2 cellular contexts compared by ENCODE assay signal in the genomic region with DNA sequence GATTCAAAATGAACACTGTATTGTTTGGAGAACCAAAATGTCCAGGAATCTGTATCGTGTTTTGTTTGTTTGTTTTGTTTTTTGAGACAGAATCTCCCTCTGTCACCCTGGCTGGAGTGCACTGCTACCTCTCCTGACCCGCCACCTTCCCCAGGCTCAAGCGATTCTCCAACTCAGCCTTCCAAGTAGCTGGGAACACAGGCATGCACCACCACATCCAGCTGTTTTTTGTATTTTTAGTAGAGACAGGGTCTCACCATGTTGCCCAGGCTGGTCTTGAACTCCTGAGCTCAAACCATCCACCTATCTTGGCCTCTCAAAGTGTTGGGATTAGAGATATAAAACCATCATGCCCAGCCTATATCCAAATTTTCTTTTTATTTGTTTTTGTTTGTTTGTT.
TF ChIP-seq lines count a peak whose summit lies in the region.

No MANE protein-coding gene starts in this region.

TF ChIP-seq in A549, 52 proteins besides CTCF, POLR2A, EP300 and RAD21 (continued from another document):
- no peak for TF ChIP-seq HOXB5 (CRISPR knock-in tag; IDR thresholded peaks at IDR 0.05)
- no peak for TF ChIP-seq TFCP2L1 (CRISPR knock-in tag; IDR thresholded peaks at IDR 0.05)
- TF ChIP-seq, protein P1, sequence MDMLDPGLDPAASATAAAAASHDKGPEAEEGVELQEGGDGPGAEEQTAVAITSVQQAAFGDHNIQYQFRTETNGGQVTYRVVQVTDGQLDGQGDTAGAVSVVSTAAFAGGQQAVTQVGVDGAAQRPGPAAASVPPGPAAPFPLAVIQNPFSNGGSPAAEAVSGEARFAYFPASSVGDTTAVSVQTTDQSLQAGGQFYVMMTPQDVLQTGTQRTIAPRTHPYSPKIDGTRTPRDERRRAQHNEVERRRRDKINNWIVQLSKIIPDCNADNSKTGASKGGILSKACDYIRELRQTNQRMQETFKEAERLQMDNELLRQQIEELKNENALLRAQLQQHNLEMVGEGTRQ (IDR thresholded peaks at IDR 0.05) = no peak
- TF ChIP-seq EHF (CRISPR knock-in tag; IDR thresholded peaks at IDR 0.05) = no peak
- TF ChIP-seq MAZ (IDR thresholded peaks at IDR 0.05; ENCODE audit: borderline replicate concordance, low read depth, low read length) = no peak
- TF ChIP-seq, protein P2, sequence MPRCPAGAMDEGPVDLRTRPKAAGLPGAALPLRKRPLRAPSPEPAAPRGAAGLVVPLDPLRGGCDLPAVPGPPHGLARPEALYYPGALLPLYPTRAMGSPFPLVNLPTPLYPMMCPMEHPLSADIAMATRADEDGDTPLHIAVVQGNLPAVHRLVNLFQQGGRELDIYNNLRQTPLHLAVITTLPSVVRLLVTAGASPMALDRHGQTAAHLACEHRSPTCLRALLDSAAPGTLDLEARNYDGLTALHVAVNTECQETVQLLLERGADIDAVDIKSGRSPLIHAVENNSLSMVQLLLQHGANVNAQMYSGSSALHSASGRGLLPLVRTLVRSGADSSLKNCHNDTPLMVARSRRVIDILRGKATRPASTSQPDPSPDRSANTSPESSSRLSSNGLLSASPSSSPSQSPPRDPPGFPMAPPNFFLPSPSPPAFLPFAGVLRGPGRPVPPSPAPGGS (IDR thresholded peaks at IDR 0.05) = no peak
- no peak for TF ChIP-seq NR3C1 (IDR thresholded peaks at IDR 0.05)
- no peak for TF ChIP-seq ZFP36 (IDR thresholded peaks at IDR 0.05; ENCODE audit: borderline replicate concordance, partially characterized antibody)

TF ChIP-seq in IMR-90, 13 proteins besides CTCF, POLR2A, EP300 and RAD21 (continued from another document):
- no peak for TF ChIP-seq CHD1 (IDR thresholded peaks at IDR 0.05; ENCODE audit: low read depth, low read length)
- no peak for TF ChIP-seq MAZ (IDR thresholded peaks at IDR 0.05; ENCODE audit: borderline replicate concordance, low read depth, low read length)
- TF ChIP-seq, protein P1 (IDR thresholded peaks at IDR 0.05; ENCODE audit: low read depth, low read length) = no peak
- no peak for TF ChIP-seq BHLHE40 (IDR thresholded peaks at IDR 0.05; ENCODE audit: low read depth, low read length)
- no peak for TF ChIP-seq SMC3 (IDR thresholded peaks at IDR 0.05; ENCODE audit: low read depth, low read length)
- TF ChIP-seq, protein P3, sequence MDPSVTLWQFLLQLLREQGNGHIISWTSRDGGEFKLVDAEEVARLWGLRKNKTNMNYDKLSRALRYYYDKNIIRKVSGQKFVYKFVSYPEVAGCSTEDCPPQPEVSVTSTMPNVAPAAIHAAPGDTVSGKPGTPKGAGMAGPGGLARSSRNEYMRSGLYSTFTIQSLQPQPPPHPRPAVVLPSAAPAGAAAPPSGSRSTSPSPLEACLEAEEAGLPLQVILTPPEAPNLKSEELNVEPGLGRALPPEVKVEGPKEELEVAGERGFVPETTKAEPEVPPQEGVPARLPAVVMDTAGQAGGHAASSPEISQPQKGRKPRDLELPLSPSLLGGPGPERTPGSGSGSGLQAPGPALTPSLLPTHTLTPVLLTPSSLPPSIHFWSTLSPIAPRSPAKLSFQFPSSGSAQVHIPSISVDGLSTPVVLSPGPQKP (IDR thresholded peaks at IDR 0.05; ENCODE audit: borderline replicate concordance, low read depth, low read length) = no peak
- no peak for TF ChIP-seq NFE2L2 (IDR thresholded peaks at IDR 0.05; ENCODE audit: low read depth, low read length)
- TF ChIP-seq FOS (IDR thresholded peaks at IDR 0.05; ENCODE audit: low read depth, low read length) = no peak
- no peak for TF ChIP-seq MXI1 (IDR thresholded peaks at IDR 0.05; ENCODE audit: borderline replicate concordance, low read depth, low read length)
- no peak for TF ChIP-seq RFX5 (IDR thresholded peaks at IDR 0.05; ENCODE audit: low read depth, low read length)
